Comparison of ENCODE assay signal across 1 cellular context in the genomic region with DNA sequence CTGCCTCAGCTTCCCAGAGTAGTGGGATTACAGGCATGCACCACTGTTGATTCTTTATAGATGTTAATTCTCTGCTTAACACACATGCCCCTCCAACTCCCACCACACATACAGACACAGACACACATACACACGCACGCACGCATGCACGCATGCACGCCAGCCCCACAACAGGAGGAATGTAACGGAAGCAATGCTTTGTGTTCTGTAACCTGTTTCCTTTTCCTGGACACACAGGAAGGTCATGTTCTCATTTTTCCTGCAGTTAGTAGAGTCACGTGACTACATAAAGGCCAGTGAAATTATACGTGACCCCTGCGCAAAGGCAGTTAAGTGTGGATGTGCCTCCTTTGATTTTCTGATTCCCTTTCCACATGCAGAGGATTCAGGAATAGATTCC. TPM values are rescaled to one million over a fixed set of nuclear protein-coding genes. Genes with fewer than 3 reads are reported as not detected.
"Had no signal": no experiment of that assay in that cellular context is flagged by ENCODE, and none has a peak within 500 bp of the region (broad histone marks: within the 10 kb centered on the region; RNA-seq: fewer than 3 reads in every experiment).

No MANE protein-coding gene starts in this region.

RNA-seq across cellular contexts. Expression of a gene that starts 49.6 kb away (rescaled TPM):
- polyA plus RNA-seq: IgD-negative memory B cell had no signal
